Comparison of ENCODE assay signal across 1 cellular context in genomic region chr12:119171266-119171665, GRCh38.
TF ChIP-seq lines count a peak whose summit lies in the region.

No MANE protein-coding gene starts in this region.

TF ChIP-seq in H1, 55 proteins besides CTCF, POLR2A, EP300 and RAD21:
- TF ChIP-seq USF2 (IDR thresholded peaks at IDR 0.05; ENCODE audit: low read length) (no peak), TBP (IDR thresholded peaks at IDR 0.05; ENCODE audit: low read depth, low read length) (no peak), TCF12 (IDR thresholded peaks at IDR 0.05; ENCODE audit: low read depth, low read length) (no peak), GTF2F1 (IDR thresholded peaks at IDR 0.05; ENCODE audit: borderline replicate concordance, low read depth, low read length) (no peak), TEAD4 (IDR thresholded peaks at IDR 0.05; ENCODE audit: low read depth, low read length) (no peak), CHD7 (IDR thresholded peaks at IDR 0.05; ENCODE audit: insufficient replicate concordance, low read length) (no peak), SIRT6 (IDR thresholded peaks at IDR 0.05; ENCODE audit: low read length) (no peak), TAF7 (optimal IDR thresholded peaks at IDR 0.05; ENCODE audit: borderline replicate concordance, low read depth, low read length) (no peak), BRCA1 (IDR thresholded peaks at IDR 0.05; ENCODE audit: low read depth, low read length) (no peak), SP2 (IDR thresholded peaks at IDR 0.05; ENCODE audit: low read length) (no peak), KDM5A (IDR thresholded peaks at IDR 0.05; ENCODE audit: low read length) (no peak), CHD1 (IDR thresholded peaks at IDR 0.05; ENCODE audit: low read depth, low read length) (no peak), KDM1A (IDR thresholded peaks at IDR 0.05; ENCODE audit: borderline replicate concordance, low read length) (no peak), BACH1 (IDR thresholded peaks at IDR 0.05; ENCODE audit: low read length) (no peak)
